1 cellular context compared by ENCODE assay signal in genomic region chr19:10112037-10112751, GRCh38.
TF ChIP-seq lines count a peak whose summit lies in the region.

No MANE protein-coding gene starts in this region.

TF ChIP-seq in H1, 55 proteins besides CTCF, POLR2A, EP300 and RAD21:
- TF ChIP-seq POLR2AphosphoS5 (IDR thresholded peaks at IDR 0.05; ENCODE audit: low read depth, low read length) (peak; percentile 64), CHD1 (IDR thresholded peaks at IDR 0.05; ENCODE audit: low read depth, low read length) (no peak)
TF ChIP-seq in H1: peak in this region for 1.
